Comparison of ENCODE assay signal across 10 cellular contexts in genomic region chr1:223260712-223261111, GRCh38.
"Had no signal": no experiment of that assay in that cellular context is flagged by ENCODE, and none has a peak within 500 bp of the region (broad histone marks: within the 10 kb centered on the region; RNA-seq: fewer than 3 reads in every experiment).

No MANE protein-coding gene starts in this region.

- H3K4me3 Mint-ChIP-seq: GM23338, H9, HFFc6 had no signal

- DNase-seq: H9, HCEC 1CT, HFFc6, IMR-90, KBM-7 had no signal

- H2AFZ ChIP-seq: GM23338 had no signal

- FAIRE-seq: H1, H54, HTR-8/SVneo had no signal

- H3K27ac ChIP-seq: KMS-11 had no signal

- H3K27ac Mint-ChIP-seq: GM23338, HFFc6 had no signal

- H3K9me3 Mint-ChIP-seq: GM23338, H9, HFFc6 had no signal

- ATAC-seq: GM23338 had no signal

- H3K4me2 ChIP-seq: GM23338, KMS-11 had no signal

- H3K4me3 ChIP-seq: GM23338 had no signal

- H3K9ac ChIP-seq: KMS-11 had no signal
